ENCODE assay signal across 18 cellular contexts in the genomic region with DNA sequence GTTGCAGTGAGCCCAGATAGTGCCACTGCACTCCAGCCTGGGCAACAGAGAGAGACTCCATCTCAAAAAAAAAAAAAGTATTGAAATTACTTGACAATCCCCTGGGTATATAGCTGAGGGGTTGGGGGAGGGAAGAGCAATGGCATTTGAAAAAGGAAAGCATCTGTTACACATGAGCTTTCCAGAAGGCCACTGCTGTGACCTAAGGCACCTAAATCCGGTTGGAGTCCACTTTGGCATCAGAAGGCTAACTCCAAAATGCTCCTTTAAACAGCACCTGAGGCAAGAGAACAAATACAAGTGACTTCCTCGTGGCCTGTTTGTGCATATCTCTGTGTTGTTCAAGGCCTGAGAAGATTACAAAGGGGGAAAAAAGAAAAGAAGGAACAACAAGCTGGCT.
"Had no signal": no experiment of that assay in that cellular context is flagged by ENCODE, and none has a peak within 500 bp of the region (broad histone marks: within the 10 kb centered on the region; RNA-seq: fewer than 3 reads in every experiment).

No MANE protein-coding gene starts in this region.

- H3K27ac ChIP-seq: coronary artery, gastrocnemius medialis, lower lobe of right lung, parathyroid adenoma, right lobe of liver, stomach, tibial artery had no signal

- H3K79me2 ChIP-seq: parathyroid adenoma had no signal

- ATAC-seq: gastrocnemius medialis; left ventricle myocardium superior; lower lobe of right lung; natural killer cell treated with Interleukin-12 subunit alpha and Interleukin-12 subunit beta and Interleukin-15 and Interleukin-18, amount 100 ng/mL, for 72 hours; right lobe of liver; stimulated activated effector memory CD8-positive, alpha-beta T cell treated with anti-CD3 and anti-CD28 coated beads, Interleukin-12 subunit alpha, Interleukin-12 subunit beta, amount 100 ng/mL, for 72 hours had no signal

- H3K9me3 Mint-ChIP-seq: natural killer cell treated with Interleukin-12 subunit alpha and Interleukin-12 subunit beta and Interleukin-15 and Interleukin-18, amount 100 ng/mL, for 72 hours; neural crest cell; stimulated activated effector memory CD8-positive, alpha-beta T cell treated with anti-CD3 and anti-CD28 coated beads, Interleukin-12 subunit alpha, Interleukin-12 subunit beta, amount 100 ng/mL, for 72 hours had no signal

- H2AFZ ChIP-seq: parathyroid adenoma had no signal

- H3K36me3 Mint-ChIP-seq: natural killer cell treated with Interleukin-12 subunit alpha and Interleukin-12 subunit beta and Interleukin-15 and Interleukin-18, amount 100 ng/mL, for 72 hours; stimulated activated effector memory CD8-positive, alpha-beta T cell treated with anti-CD3 and anti-CD28 coated beads, Interleukin-12 subunit alpha, Interleukin-12 subunit beta, amount 100 ng/mL, for 72 hours; type B pancreatic cell had no signal

- H3K4me1 Mint-ChIP-seq: stimulated activated effector memory CD8-positive, alpha-beta T cell treated with anti-CD3 and anti-CD28 coated beads, Interleukin-12 subunit alpha, Interleukin-12 subunit beta, amount 100 ng/mL, for 72 hours had no signal

- H3K4me3 ChIP-seq: coronary artery, gastrocnemius medialis, lower lobe of right lung, right lobe of liver, stomach, tibial artery had no signal

- H3K4me1 ChIP-seq: gastrocnemius medialis, lower lobe of right lung, parathyroid adenoma, right lobe of liver had no signal

- H3K27me3 Mint-ChIP-seq: progenitor cell of endocrine pancreas, type B pancreatic cell had no signal

- H3K36me3 ChIP-seq: gastrocnemius medialis, lower lobe of right lung, right lobe of liver, stomach, tibial artery had no signal

- H3K9me3 ChIP-seq: gastrocnemius medialis, lower lobe of right lung, right lobe of liver had no signal

- H3K27ac Mint-ChIP-seq: natural killer cell treated with Interleukin-12 subunit alpha and Interleukin-12 subunit beta and Interleukin-15 and Interleukin-18, amount 100 ng/mL, for 72 hours; progenitor cell of endocrine pancreas; stimulated activated effector memory CD8-positive, alpha-beta T cell treated with anti-CD3 and anti-CD28 coated beads, Interleukin-12 subunit alpha, Interleukin-12 subunit beta, amount 100 ng/mL, for 72 hours; type B pancreatic cell had no signal

- H3K4me3 Mint-ChIP-seq: natural killer cell treated with Interleukin-12 subunit alpha and Interleukin-12 subunit beta and Interleukin-15 and Interleukin-18, amount 100 ng/mL, for 72 hours; neural crest cell; stimulated activated effector memory CD8-positive, alpha-beta T cell treated with anti-CD3 and anti-CD28 coated beads, Interleukin-12 subunit alpha, Interleukin-12 subunit beta, amount 100 ng/mL, for 72 hours; type B pancreatic cell had no signal

- DNase-seq: foreskin fibroblast; gastrocnemius medialis; head of caudate nucleus; left ventricle myocardium superior; lower lobe of right lung; right lobe of liver; stimulated activated CD4-positive, alpha-beta T cell treated with anti-CD3 and anti-CD28 coated beads, Interleukin-2, amount 100 ng/mL, for 24 hours; stimulated activated CD4-positive, alpha-beta T cell treated with anti-CD3 and anti-CD28 coated beads, Interleukin-4, amount 100 ng/mL, for 24 hours; stimulated activated naive CD4-positive, alpha-beta T cell treated with Interleukin-2 at 50 U/mL for 16 hours; stomach; tibial artery had no signal

- H3K27me3 ChIP-seq: gastrocnemius medialis, right lobe of liver, stomach, tibial artery had no signal
